Comparison of ENCODE assay signal across 31 cellular contexts in the genomic region with DNA sequence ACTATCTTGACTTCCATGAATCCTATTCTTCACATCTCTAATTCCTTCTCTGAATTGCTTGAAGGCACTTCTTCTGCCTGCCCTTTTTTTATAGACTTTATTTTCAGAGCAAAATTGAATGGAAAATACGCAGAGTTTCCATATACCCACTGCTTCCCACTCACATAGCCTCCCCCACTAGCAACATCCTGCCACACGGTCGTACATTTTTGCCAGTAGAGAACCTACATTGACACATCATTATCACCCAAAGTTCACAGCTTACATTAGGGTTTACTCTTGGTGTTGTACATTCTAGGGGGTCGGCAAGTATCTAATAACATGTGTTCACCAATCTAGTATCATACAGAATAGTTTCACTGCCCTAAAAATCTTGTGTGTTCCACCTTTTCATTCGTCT.
"Had no signal": no experiment of that assay in that cellular context is flagged by ENCODE, and none has a peak within 500 bp of the region (broad histone marks: within the 10 kb centered on the region; RNA-seq: fewer than 3 reads in every experiment).

No MANE protein-coding gene starts in this region.

- H3K36me3 ChIP-seq: ascending aorta had no signal

- ATAC-seq: activated CD8-positive, alpha-beta memory T cell treated with anti-CD3 and anti-CD28 coated beads, Interleukin-2, amount 10 ng/mL, durations not matched to agents 7 days and 5 days; activated T-cell treated with anti-CD3 and anti-CD28 coated beads, Interleukin-2, amount 50 U/mL, for 72 hours; activated T-helper 17 cell treated with anti-CD3 and anti-CD28 coated beads, Interleukin-2, amount 50 U/mL, for 72 hours had no signal

- H3K4me1 Mint-ChIP-seq: activated B cell treated with CpG ODN at 0.5 μM for 24 hours; activated naive CD4-positive, alpha-beta T cell treated with anti-CD3 and anti-CD28 coated beads, Interleukin-2, amount 10 ng/mL, durations not matched to agents 7 days and 5 days; activated T-helper 17 cell treated with anti-CD3 and anti-CD28 coated beads, Interleukin-2, amount 50 U/mL, for 72 hours had no signal

- H3K4me2 ChIP-seq: KMS-11 had no signal

- H3K4me3 Mint-ChIP-seq: activated B cell treated with CpG ODN at 0.5 μM for 24 hours; activated CD4-positive, alpha-beta T cell treated with anti-CD3 and anti-CD28 coated beads, Interleukin-2, amount 10 ng/mL, durations not matched to agents 24 days and 14 days; activated CD8-positive, alpha-beta memory T cell treated with anti-CD3 and anti-CD28 coated beads, Interleukin-2, amount 10 ng/mL, durations not matched to agents 7 days and 5 days; activated naive CD4-positive, alpha-beta T cell treated with anti-CD3 and anti-CD28 coated beads, Interleukin-2, amount 10 ng/mL, durations not matched to agents 7 days and 5 days; activated naive CD8-positive, alpha-beta T cell; activated T-cell treated with anti-CD3 and anti-CD28 coated beads, Interleukin-2, amount 50 U/mL, for 72 hours; activated T-helper 17 cell treated with anti-CD3 and anti-CD28 coated beads, Interleukin-2, amount 50 U/mL, for 72 hours had no signal

- H3K4me3 ChIP-seq: ascending aorta had no signal

- H3K27me3 ChIP-seq: ascending aorta had no signal

- H3K4me1 ChIP-seq: ascending aorta had no signal

- H3K9ac ChIP-seq: KMS-11 had no signal

- H3K9me3 Mint-ChIP-seq: activated B cell treated with CpG ODN at 0.5 μM for 24 hours; activated T-helper 17 cell treated with anti-CD3 and anti-CD28 coated beads, Interleukin-2, amount 50 U/mL, for 72 hours had no signal

- DNase-seq: activated B cell treated with CpG ODN at 0.5 μM for 24 hours; activated CD4-positive, alpha-beta T cell treated with anti-CD3 and anti-CD28 coated beads, Interleukin-2, amount 10 ng/mL, durations not matched to agents 24 days and 14 days; activated CD4-positive, CD25-positive, alpha-beta regulatory T cell treated with anti-CD3 and anti-CD28 coated beads, Interleukin-2, amount 50 U/mL, for 72 hours; activated CD8-positive, alpha-beta memory T cell treated with anti-CD3 and anti-CD28 coated beads, Interleukin-2, amount 10 ng/mL, durations not matched to agents 7 days and 5 days; activated effector memory CD4-positive, alpha-beta T cell treated with anti-CD3 and anti-CD28 coated beads, Interleukin-2, amount 50 U/mL, for 16 hours; activated naive CD4-positive, alpha-beta T cell treated with anti-CD3 and anti-CD28 coated beads, Interleukin-2, amount 10 ng/mL, durations not matched to agents 7 days and 5 days; activated T-cell treated with anti-CD3 and anti-CD28 coated beads, Interleukin-2, amount 50 U/mL, for 1 hour; activated T-cell treated with anti-CD3 and anti-CD28 coated beads, Interleukin-2, amount 50 U/mL, for 72 hours; amygdala; cerebellar nuclear complex; NCI-H1092 treated with DMSO at 0.1 percent for 48 hours; NCI-H1417; NCI-H146; NCI-H187; NCI-H2029 treated with DMSO at 0.1 percent for 48 hours; NCI-H2107; NCI-H2171; NCI-H510A; NCI-H526; NCI-H748 treated with DMSO at 0.1 percent for 48 hours; OCI-M1; Right ventricle myocardium superior; SW 1271; T-helper 1 cell; T-helper 2 cell; T-helper 9 cell had no signal

- H3K36me3 Mint-ChIP-seq: activated naive CD4-positive, alpha-beta T cell treated with anti-CD3 and anti-CD28 coated beads, Interleukin-2, amount 10 ng/mL, durations not matched to agents 7 days and 5 days; activated naive CD8-positive, alpha-beta T cell had no signal

- H3K27ac ChIP-seq: ascending aorta, KMS-11, VCaP had no signal

- H3K27me3 Mint-ChIP-seq: activated B cell treated with CpG ODN at 0.5 μM for 24 hours; activated CD4-positive, alpha-beta T cell treated with anti-CD3 and anti-CD28 coated beads, Interleukin-2, amount 10 ng/mL, durations not matched to agents 24 days and 14 days; activated CD8-positive, alpha-beta memory T cell treated with anti-CD3 and anti-CD28 coated beads, Interleukin-2, amount 10 ng/mL, durations not matched to agents 7 days and 5 days; activated naive CD4-positive, alpha-beta T cell treated with anti-CD3 and anti-CD28 coated beads, Interleukin-2, amount 10 ng/mL, durations not matched to agents 7 days and 5 days; activated naive CD8-positive, alpha-beta T cell; activated T-helper 17 cell treated with anti-CD3 and anti-CD28 coated beads, Interleukin-2, amount 50 U/mL, for 72 hours had no signal

- H3K9me3 ChIP-seq: ascending aorta had no signal

- H3K27ac Mint-ChIP-seq: activated B cell treated with CpG ODN at 0.5 μM for 24 hours; activated CD4-positive, alpha-beta T cell treated with anti-CD3 and anti-CD28 coated beads, Interleukin-2, amount 10 ng/mL, durations not matched to agents 24 days and 14 days; activated CD8-positive, alpha-beta memory T cell treated with anti-CD3 and anti-CD28 coated beads, Interleukin-2, amount 10 ng/mL, durations not matched to agents 7 days and 5 days; activated naive CD4-positive, alpha-beta T cell treated with anti-CD3 and anti-CD28 coated beads, Interleukin-2, amount 10 ng/mL, durations not matched to agents 7 days and 5 days; activated naive CD8-positive, alpha-beta T cell; activated T-cell treated with anti-CD3 and anti-CD28 coated beads, Interleukin-2, amount 50 U/mL, for 72 hours; activated T-helper 17 cell treated with anti-CD3 and anti-CD28 coated beads, Interleukin-2, amount 50 U/mL, for 72 hours had no signal
